ENCODE assay signal across 21 cellular contexts in the genomic region with DNA sequence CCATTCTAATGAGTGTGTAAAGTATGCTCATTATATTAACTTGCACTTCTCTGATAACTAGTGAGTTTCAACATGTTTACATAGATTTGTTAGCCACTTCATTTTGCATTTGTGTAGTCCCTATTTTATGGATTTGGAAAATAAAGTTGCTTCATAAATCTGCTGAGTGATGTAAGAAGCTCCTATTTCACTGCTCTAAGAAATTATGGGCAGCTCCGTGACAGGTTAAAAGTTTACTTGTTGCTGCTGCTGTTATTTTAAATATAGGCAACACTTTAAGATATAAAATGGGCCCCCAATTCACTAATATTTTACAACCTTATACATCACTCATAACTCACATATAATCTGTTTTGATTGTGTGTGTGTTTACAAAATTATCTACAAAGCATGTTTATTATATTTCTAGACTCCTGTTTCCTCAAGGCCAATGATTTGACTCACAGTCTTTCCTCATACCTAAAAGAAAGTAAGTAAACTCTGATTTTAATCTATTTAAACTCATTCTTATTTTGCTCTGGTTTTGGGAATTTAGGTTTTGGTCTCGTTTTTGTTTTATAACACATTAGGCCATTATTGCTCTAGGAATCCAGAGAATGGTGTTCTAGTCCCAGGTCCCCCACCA. TPM values are rescaled to one million over a fixed set of nuclear protein-coding genes. Genes with fewer than 3 reads are reported as not detected.
DNase-seq lines count a peak whose midpoint lies in the region; ATAC-seq, FAIRE-seq and TF ChIP-seq lines count a peak whose summit lies in the region.
"Had no signal": no experiment of that assay in that cellular context is flagged by ENCODE, and none has a peak within 500 bp of the region (broad histone marks: within the 10 kb centered on the region; RNA-seq: fewer than 3 reads in every experiment).

No MANE protein-coding gene starts in this region.

- TF ChIP-seq CTCF in coronary artery (IDR thresholded peaks at IDR 0.05) (no peak), thoracic aorta (IDR thresholded peaks at IDR 0.05) (no peak), GM20000 (IDR thresholded peaks at IDR 0.05; ENCODE audit: extremely low read depth, missing control alignments) (no peak)

- H3K27me3 ChIP-seq in adipocyte (replicated peaks; ENCODE audit: control insufficient read depth, insufficient read depth, low read length) (no peaks in the 10 kb centered on the region), thoracic aorta (replicated peaks; ENCODE audit: insufficient read depth) (no peaks in the 10 kb centered on the region)

- H3K9ac ChIP-seq in adipocyte (ENCODE audit: low read length): no peak overlapping the region
- H3K9ac ChIP-seq: GM23248 had no signal

- FAIRE-seq in GM19239 (lab: Jason Lieb, UNC): peak; percentile 53
- FAIRE-seq: A549, D721Med, GM12892, GM18507 had no signal

- H3K4me1 ChIP-seq in adipocyte (ENCODE audit: control insufficient read depth, insufficient read depth, low read length) (peaks cover 18% of the 10 kb centered on the region), thoracic aorta (ENCODE audit: control insufficient read depth in 1 of 2, low read depth in 2 of 2) (peaks cover 28 to 75% of the 10 kb centered on the region in 2 donors)
- H3K4me1 ChIP-seq: A549, Caco-2 had no signal

- H3K9me3 ChIP-seq in adipocyte (ENCODE audit: control insufficient read depth, low read length) (no peaks in the 10 kb centered on the region), thoracic aorta (no peaks in the 10 kb centered on the region)
- H3K9me3 ChIP-seq: A549, Caco-2 had no signal

- H3K4me3 ChIP-seq in adipocyte (ENCODE audit: low read length): no peak overlapping the region
- H3K4me3 ChIP-seq in coronary artery: no peak overlapping the region
- H3K4me3 ChIP-seq in thoracic aorta: no peak overlapping the region
- H3K4me3 ChIP-seq: A549, GM23248 had no signal

- ATAC-seq in thoracic aorta (ENCODE audit: insufficient number of reproducible peaks, low FRiP score, low read depth) (no peak), GM19463 (IDR thresholded peaks at IDR 0.05; ENCODE audit: unreplicated experiment) (no peak)
- ATAC-seq: A549 had no signal

- H3K27ac ChIP-seq in coronary artery (peak overlapping the region; percentile 49 to 61), thoracic aorta (peak overlapping the region; percentile 67 to 91)
- H3K27ac ChIP-seq: 22Rv1, A549, C4-2B, GM23248 had no signal

- DNase-seq in GM19239 (ENCODE audit: insufficient read length, low spot score) (no peak), adipocyte (ENCODE audit: low read depth) (peak; percentile 61), coronary artery (ENCODE audit: low spot score) (no peak), thoracic aorta (ENCODE audit: low spot score) (no peak), GM20000 (ENCODE audit: low spot score) (no peak)
- no peak for DNase-seq in stimulated activated CD4-positive, alpha-beta T cell treated with anti-CD3 and anti-CD28 coated beads, Interleukin-1b, Interleukin-23, amount 100 ng/mL, for 48 hours
- DNase-seq in stimulated activated CD4-positive, alpha-beta T cell treated with anti-CD3 and anti-CD28 coated beads, Interleukin-4, amount 100 ng/mL, for 24 hours: no peak
- DNase-seq: AML-193; Caco-2; CD4-positive, alpha-beta T cell; DMS79; GDM1; GM23248; HCEC 1CT had no signal

- H3K36me3 ChIP-seq in adipocyte (ENCODE audit: control insufficient read depth, insufficient read depth, low read length, severe bottlenecking) (peaks cover 3% of the 10 kb centered on the region), thoracic aorta (no peaks in the 10 kb centered on the region)

RNA-seq across cellular contexts. Expression of a gene that starts 51.7 kb away (rescaled TPM):
- total RNA-seq in thoracic aorta: 100 to 1,000 TPM; 270 to 279 TPM
